ENCODE assay signal across 1 cellular context in the genomic region with DNA sequence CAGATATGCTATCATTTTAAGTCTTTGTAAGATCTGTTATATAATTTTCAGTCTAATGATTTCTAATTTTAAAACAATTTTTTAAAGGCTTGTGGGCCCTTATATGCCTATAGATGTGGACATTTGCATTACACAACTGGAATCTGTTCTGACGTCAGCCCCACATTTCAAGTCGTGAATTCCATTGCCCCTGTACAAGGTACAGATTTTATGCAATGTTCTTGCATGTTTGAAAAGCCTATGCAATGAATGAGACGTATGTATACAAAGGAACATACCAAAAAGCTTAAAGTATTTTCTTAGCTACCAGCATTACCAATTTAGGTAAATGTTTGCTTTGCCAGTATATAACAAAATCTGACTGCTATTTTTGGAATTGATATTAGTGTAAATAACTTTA.
TF ChIP-seq lines count a peak whose summit lies in the region.

No MANE protein-coding gene starts in this region.

TF ChIP-seq in HepG2, 621 proteins besides CTCF, POLR2A, EP300 and RAD21 (continued from another document):
- TF ChIP-seq ZHX2 (IDR thresholded peaks at IDR 0.05; ENCODE audit: low read depth) = no peak
- TF ChIP-seq ZHX2 (CRISPR knock-in tag; IDR thresholded peaks at IDR 0.05; ENCODE audit: borderline replicate concordance) = no peak
- no peak for TF ChIP-seq TCF12 (IDR thresholded peaks at IDR 0.05)
- TF ChIP-seq TCF12 (CRISPR knock-in tag; IDR thresholded peaks at IDR 0.05) = no peak
- no peak for TF ChIP-seq GRHL1 (CRISPR knock-in tag; conservative IDR thresholded peaks at IDR 0.05)
- TF ChIP-seq HNF4G (IDR thresholded peaks at IDR 0.05; ENCODE audit: borderline replicate concordance, low read depth, low read length) = no peak
- TF ChIP-seq HNF4G (CRISPR knock-in tag; IDR thresholded peaks at IDR 0.05; ENCODE audit: borderline replicate concordance, low read depth) = no peak
- no peak for TF ChIP-seq RFXAP (CRISPR knock-in tag; IDR thresholded peaks at IDR 0.05; ENCODE audit: borderline replicate concordance)
- no peak for TF ChIP-seq CAMTA2 (CRISPR knock-in tag; IDR thresholded peaks at IDR 0.05; ENCODE audit: borderline replicate concordance)
- no peak for TF ChIP-seq ZNF230 (CRISPR knock-in tag; IDR thresholded peaks at IDR 0.05)
- TF ChIP-seq ZNF20 (CRISPR knock-in tag; IDR thresholded peaks at IDR 0.05) = no peak
- TF ChIP-seq IRX3 (CRISPR knock-in tag; IDR thresholded peaks at IDR 0.05; ENCODE audit: borderline replicate concordance, low read depth) = no peak
- TF ChIP-seq ARID3A (IDR thresholded peaks at IDR 0.05; ENCODE audit: low read depth, low read length) = peak; percentile 30; the same call in 1 of the 2 replicates
- TF ChIP-seq SATB2 (CRISPR knock-in tag; IDR thresholded peaks at IDR 0.05) = no peak
- no peak for TF ChIP-seq MED8 (CRISPR knock-in tag; IDR thresholded peaks at IDR 0.05; ENCODE audit: insufficient replicate concordance)
- TF ChIP-seq ZSCAN31 (CRISPR knock-in tag; IDR thresholded peaks at IDR 0.05; ENCODE audit: low read depth) = no peak
